Comparison of ENCODE assay signal across 15 cellular contexts in genomic region chr1:171389176-171389575, GRCh38.
"Had no signal": no experiment of that assay in that cellular context is flagged by ENCODE, and none has a peak within 500 bp of the region (broad histone marks: within the 10 kb centered on the region; RNA-seq: fewer than 3 reads in every experiment).

No MANE protein-coding gene starts in this region.

- H3K36me3 ChIP-seq: ascending aorta, colonic mucosa, esophagus muscularis mucosa, heart right ventricle had no signal

- H3K27me3 ChIP-seq: ascending aorta, colonic mucosa, esophagus muscularis mucosa, foreskin keratinocyte, heart right ventricle had no signal

- ATAC-seq: activated CD4-positive, CD25-positive, alpha-beta regulatory T cell treated with anti-CD3 and anti-CD28 coated beads, Interleukin-2, amount 50 U/mL, for 24 hours; foreskin keratinocyte; heart right ventricle; stimulated activated memory B cell treated with anti-CD40 and anti-IgM and Interleukin-4, amounts not matched to agents 10 μg/mL and 1 μg/mL and 100 μg/mL, for 72 hours had no signal

- H3K4me3 ChIP-seq: ascending aorta, colonic mucosa, esophagus muscularis mucosa, heart right ventricle had no signal

- H3K79me2 ChIP-seq: parathyroid adenoma had no signal

- H3K9me3 ChIP-seq: ascending aorta, colonic mucosa, esophagus muscularis mucosa, heart right ventricle had no signal

- H3K27ac ChIP-seq: ascending aorta, colonic mucosa, esophagus muscularis mucosa, foreskin keratinocyte, heart right ventricle, parathyroid adenoma had no signal

- FAIRE-seq: islet of Langerhans, urothelium cell line had no signal

- H3K4me1 ChIP-seq: ascending aorta, colonic mucosa, esophagus muscularis mucosa, foreskin keratinocyte, heart right ventricle, parathyroid adenoma had no signal

- DNase-seq: activated naive CD4-positive, alpha-beta T cell treated with Interleukin-2 at 50 U/mL for 16 hours; caudate nucleus; colonic mucosa; foreskin keratinocyte; heart right ventricle; naive B cell; stimulated activated CD4-positive, alpha-beta T cell treated with anti-CD3 and anti-CD28 coated beads, Interleukin-2, amount 100 ng/mL, for 48 hours; T-helper 9 cell had no signal

- H2AFZ ChIP-seq: parathyroid adenoma had no signal

- H3K9ac ChIP-seq: parathyroid adenoma had no signal
